Comparison of ENCODE assay signal across 12 cellular contexts in the genomic region with DNA sequence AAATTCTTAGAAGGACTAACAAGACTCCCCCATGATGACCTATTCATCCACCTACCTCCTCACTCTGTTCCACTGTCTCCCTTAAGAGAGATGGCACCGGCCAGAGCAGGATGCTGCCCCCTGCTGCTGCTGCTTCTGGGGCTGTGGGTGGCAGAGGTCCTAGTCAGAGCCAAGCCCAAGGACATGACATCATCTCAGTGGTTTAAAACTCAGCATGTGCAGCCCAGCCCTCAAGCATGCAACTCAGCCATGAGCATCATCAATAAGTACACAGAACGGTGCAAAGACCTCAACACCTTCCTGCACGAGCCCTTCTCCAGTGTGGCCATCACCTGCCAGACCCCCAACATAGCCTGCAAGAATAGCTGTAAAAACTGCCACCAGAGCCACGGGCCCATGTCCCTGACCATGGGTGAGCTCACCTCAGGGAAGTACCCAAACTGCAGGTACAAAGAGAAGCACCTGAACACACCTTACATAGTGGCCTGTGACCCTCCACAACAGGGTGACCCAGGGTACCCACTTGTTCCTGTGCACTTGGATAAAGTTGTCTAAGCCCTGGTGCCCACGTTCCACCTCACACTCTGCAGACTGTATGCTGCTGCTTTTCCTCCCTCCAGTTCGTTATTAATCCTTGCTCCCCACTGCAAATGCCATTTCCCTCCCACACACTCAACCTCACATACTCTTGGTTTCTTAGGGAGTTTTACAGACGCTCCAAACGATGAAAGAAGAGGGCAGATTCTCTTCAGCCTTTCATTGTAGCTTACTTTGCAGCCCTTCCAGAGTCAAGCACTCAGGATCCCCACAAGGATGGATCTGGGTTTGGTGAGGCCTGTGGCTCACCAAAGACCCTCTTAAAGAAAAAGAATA. TPM values are rescaled to one million over a fixed set of nuclear protein-coding genes. Genes with fewer than 3 reads are reported as not detected.
DNase-seq lines count a peak whose midpoint lies in the region; ATAC-seq and TF ChIP-seq lines count a peak whose summit lies in the region.
"Had no signal": no experiment of that assay in that cellular context is flagged by ENCODE, and none has a peak within 500 bp of the region (broad histone marks: within the 10 kb centered on the region; RNA-seq: fewer than 3 reads in every experiment).

A gene with protein sequence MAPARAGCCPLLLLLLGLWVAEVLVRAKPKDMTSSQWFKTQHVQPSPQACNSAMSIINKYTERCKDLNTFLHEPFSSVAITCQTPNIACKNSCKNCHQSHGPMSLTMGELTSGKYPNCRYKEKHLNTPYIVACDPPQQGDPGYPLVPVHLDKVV (plus strand): TSS at position 20 of the 873 bp plus-strand sequence. CDS start 71 bp downstream, at position 91.

- in situ Hi-C loops in brain microvascular endothelial cell (cut with HindIII; ENCODE audit: low pct_ligation_motif_present, low sequenced_read_pairs) = no loop called here

- no peaks in the 10 kb centered on the region for H3K36me3 Mint-ChIP-seq in nephron progenitor cell (ENCODE audit: low read depth)
- H3K36me3 Mint-ChIP-seq: neural progenitor cell had no signal

- peaks cover 10% of the 10 kb centered on the region for H3K27me3 Mint-ChIP-seq in nephron progenitor cell (ENCODE audit: low read depth, poor library complexity)

- DNase-seq in Daoy (ENCODE audit: low read depth) = peak; percentile 72
- DNase-seq in LHCN-M2 (ENCODE audit: low read depth) = peak; percentile 26
- no peak for DNase-seq in brain microvascular endothelial cell
- no peak for DNase-seq in nephron progenitor cell
- no peak for DNase-seq in GM19238 (ENCODE audit: insufficient read length, low spot score)
- DNase-seq: activated effector memory CD4-positive, alpha-beta T cell treated with anti-CD3 and anti-CD28 coated beads, Interleukin-2, amount 50 U/mL, for 16 hours; islet precursor cell; RPMI8226 had no signal

- peak; percentile 58 for TF ChIP-seq CTCF in brain microvascular endothelial cell (IDR thresholded peaks at IDR 0.05; ENCODE audit: low read depth, low read length, missing control alignments)
- TF ChIP-seq CTCF in nephron progenitor cell (IDR thresholded peaks at IDR 0.05) = no peak

- no peaks in the 10 kb centered on the region for H3K9me3 Mint-ChIP-seq in nephron progenitor cell
- H3K9me3 Mint-ChIP-seq: neural progenitor cell had no signal

- no peaks in the 10 kb centered on the region for H3K27me3 ChIP-seq in brain microvascular endothelial cell (replicated peaks)
- H3K27me3 ChIP-seq: neural progenitor cell had no signal

- peak within 1 kb of the TSS; percentile 52 for H3K27ac Mint-ChIP-seq in nephron progenitor cell
- H3K27ac Mint-ChIP-seq: neural progenitor cell had no signal

- no peak for ATAC-seq in GM21515 (IDR thresholded peaks at IDR 0.05; ENCODE audit: unreplicated experiment)
- no peak for ATAC-seq in GM21737 (IDR thresholded peaks at IDR 0.05; ENCODE audit: unreplicated experiment)

- H3K36me3 ChIP-seq in brain microvascular endothelial cell (replicated peaks) = no peaks in the 10 kb centered on the region
- H3K36me3 ChIP-seq: neural progenitor cell had no signal

- H3K4me3 ChIP-seq in brain microvascular endothelial cell (ENCODE audit: low read depth, low read length) = no peak within 1 kb of the TSS
- H3K4me3 ChIP-seq: neural progenitor cell had no signal

- no peak within 1 kb of the TSS for H3K27ac ChIP-seq in brain microvascular endothelial cell
- H3K27ac ChIP-seq: neural progenitor cell had no signal

- H3K4me3 Mint-ChIP-seq in nephron progenitor cell = no peak within 1 kb of the TSS
- H3K4me3 Mint-ChIP-seq: neural progenitor cell had no signal

- peaks cover 65% of the 10 kb centered on the region for H3K4me1 Mint-ChIP-seq in nephron progenitor cell

RNA-seq across cellular contexts. Expression of the gene that starts here (rescaled TPM):
- total RNA-seq in Daoy (2014; rRNA removed; shearing (Covaris generic)) = not detected in 2 replicates
- not detected in 2 replicates for total RNA-seq in LHCN-M2 (2014; rRNA removed)
- not detected for polyA plus RNA-seq in LHCN-M2 (2012)
- total RNA-seq: M059J had no signal

Comparison
In these comparisons a context has a peak if more than half of its experiments do, and no peak if none do; other contexts are left out.
1. Peak in DNase-seq in Daoy; RNA of the gene not detected or under 1 TPM.
2. Peak in DNase-seq in LHCN-M2; RNA of the gene not detected or under 1 TPM.